8 cellular contexts compared by ENCODE assay signal in the genomic region with DNA sequence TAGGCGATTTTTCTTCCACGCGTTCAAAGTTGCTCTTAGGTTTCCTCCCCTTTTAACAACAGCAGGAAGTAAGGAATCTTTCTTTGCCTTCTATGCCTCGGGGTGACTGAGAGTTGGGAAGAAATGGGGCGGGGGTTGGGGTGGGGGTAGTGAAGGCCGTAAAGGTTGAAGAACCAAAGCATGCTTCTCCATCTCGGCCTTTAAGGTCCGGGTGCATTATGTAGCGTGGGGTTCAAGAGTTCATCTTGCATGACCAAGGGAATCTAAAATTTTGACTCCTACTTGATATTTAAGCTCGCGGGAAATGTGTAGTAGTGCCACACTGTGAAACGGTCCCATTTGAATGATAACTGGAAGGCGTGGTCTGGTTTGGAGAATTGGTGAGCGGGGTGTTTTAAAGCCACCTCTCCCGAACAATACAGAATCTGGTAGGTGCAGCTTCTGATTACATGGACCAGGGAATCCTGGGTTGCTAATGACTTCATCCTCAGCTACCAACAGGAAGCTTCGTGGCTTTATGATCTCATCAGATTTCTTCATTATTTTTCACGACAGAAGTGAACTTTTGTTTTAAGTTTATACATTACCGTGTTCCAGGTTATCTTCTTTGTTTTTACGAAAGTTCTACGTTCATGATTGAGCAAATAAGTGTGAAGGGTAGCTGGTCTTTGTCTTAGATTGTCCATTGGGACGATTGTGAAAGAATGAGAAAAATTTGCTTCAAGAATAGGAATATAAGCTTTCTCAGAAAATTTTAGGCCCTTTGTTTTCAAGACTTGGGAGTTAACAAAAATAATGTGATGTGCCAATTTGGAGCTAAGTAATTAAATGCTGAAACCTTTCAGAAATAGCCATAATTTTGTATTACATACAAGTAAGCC. TPM values are rescaled to one million over a fixed set of nuclear protein-coding genes. Genes with fewer than 3 reads are reported as not detected.
A peak's percentile ranks its signal among the peaks of the same experiment; 100 is the strongest.
DNase-seq lines count a peak whose midpoint lies in the region; ATAC-seq, FAIRE-seq and TF ChIP-seq lines count a peak whose summit lies in the region.

No MANE protein-coding gene starts in this region.

- TF ChIP-seq CTCF in AG04449 (IDR thresholded peaks at IDR 0.05; ENCODE audit: insufficient read depth, low read length, missing control alignments) (no peak), SK-N-SH (IDR thresholded peaks at IDR 0.05) (no peak), colonic mucosa (IDR thresholded peaks at IDR 0.05) (no peak)

- H3K27me3 ChIP-seq in SK-N-SH (ENCODE audit: insufficient read depth): no peaks in the 10 kb centered on the region
- no peaks in the 10 kb centered on the region for H3K27me3 ChIP-seq in colonic mucosa

- no peak for ATAC-seq in HG03520 (IDR thresholded peaks at IDR 0.05; ENCODE audit: unreplicated experiment)

- peak overlapping the region; percentile 76 for H3K4me3 ChIP-seq in AG04449 (ENCODE audit: low read depth, low read length)
- peak overlapping the region; percentile 85 to 86 for H3K4me3 ChIP-seq in SK-N-SH (ENCODE audit: low read depth in 2 of 2, low read length in 1 of 2)
- peak overlapping the region; percentile 70 for H3K4me3 ChIP-seq in colonic mucosa

- no peak for TF ChIP-seq POLR2A in GM12891 (IDR thresholded peaks at IDR 0.05; ENCODE audit: low read depth, low read length)

- POLR2A ChIA-PET in AG04449 (lab: Yijun Ruan, JAX) (interaction anchor here (1.5 kb wide), 1 partner anchor 145 kb away, joined by 3 read pairs; a partner anchor contains a TSS), SK-N-SH (lab: Yijun Ruan, JAX) (interaction anchor here (0.6 to 1.0 kb wide), 3 partner anchors 20 to 568 kb away, joined by 3 read pairs; no protein-coding TSS in a partner anchor)

- WGBS in SK-N-SH (ENCODE audit: low lambda C conversion rate): 2% methylated on average over 21 of the region's 21 CpGs

- H3K27ac ChIP-seq in SK-N-SH (ENCODE audit: low read depth in 2 of 2, low read length in 1 of 2) (peak overlapping the region; percentile 80 to 87), colonic mucosa (peak overlapping the region; percentile 80)

- H3K79me2 ChIP-seq in SK-N-SH (ENCODE audit: insufficient read depth): peaks cover 61% of the 10 kb centered on the region

- H3K9me3 ChIP-seq in SK-N-SH: no peaks in the 10 kb centered on the region
- no peaks in the 10 kb centered on the region for H3K9me3 ChIP-seq in colonic mucosa

- H3K4me2 ChIP-seq in SK-N-SH: peak overlapping the region; percentile 94

- TF ChIP-seq RAD21 in SK-N-SH (IDR thresholded peaks at IDR 0.05; ENCODE audit: low read length): no peak

- CTCF ChIA-PET in AG04449 (lab: Yijun Ruan, JAX) (interaction anchor here (1.0 to 2.0 kb wide), 4 partner anchors 8 to 121 kb away, joined by 3 to 9 read pairs (median 4); a partner anchor contains a TSS), SK-N-SH (lab: Yijun Ruan, JAX) (interaction anchor here (0.6 to 2.3 kb wide), 9 partner anchors 13 to 450 kb away, joined by 3 to 9 read pairs (median 4); a partner anchor contains a TSS)

- peaks cover 26% of the 10 kb centered on the region for H4K20me1 ChIP-seq in SK-N-SH (ENCODE audit: insufficient read depth)

- peak overlapping the region; percentile 96 for H3K9ac ChIP-seq in SK-N-SH
- H3K9ac ChIP-seq in colonic mucosa (ENCODE audit: low read depth in 2 of 2, low read length in 2 of 2): peak overlapping the region; percentile 68 to 85

- peaks cover 8% of the 10 kb centered on the region for H3F3A ChIP-seq in SK-N-SH (replicated peaks; ENCODE audit: insufficient read depth)

- DNase-seq in AG04449 (ENCODE audit: low read depth, low spot score) (peak; percentile 38), GM12891 (ENCODE audit: insufficient read length, low spot score) (no peak), NCI-H1092 treated with DMSO at 0.1 percent for 48 hours (lab: John Stamatoyannopoulos, UW) (peak; percentile 48), SK-N-SH (peak; percentile 72), colonic mucosa (peak; percentile 67), kidney glomerular epithelial cell (lab: John Stamatoyannopoulos, UW) (peak; percentile 58)
- DNase-seq in stimulated activated CD4-positive, alpha-beta T cell treated with anti-CD3 and anti-CD28 coated beads, Interleukin-4, amount 100 ng/mL, for 24 hours: peak; percentile 7

- no peak; a peak in 1 of 4 replicates for TF ChIP-seq EP300 in SK-N-SH (IDR thresholded peaks at IDR 0.05; ENCODE audit: borderline replicate concordance in 1 of 2, low read depth in 1 of 2, low read length in 1 of 2)

- FAIRE-seq in GM12891 (lab: Jason Lieb, UNC): peak; percentile 88

- H2AFZ ChIP-seq in SK-N-SH (ENCODE audit: low read depth): peak overlapping the region; percentile 81

- no peaks in the 10 kb centered on the region for H3K9me2 ChIP-seq in SK-N-SH

- peaks cover 0 to 4% of the 10 kb centered on the region in 2 experiments for H3K36me3 ChIP-seq in SK-N-SH (replicated peaks in 1 of 2; ENCODE audit: control insufficient read depth in 1 of 2, insufficient read depth in 2 of 2, low read length in 1 of 2)
- no peaks in the 10 kb centered on the region for H3K36me3 ChIP-seq in colonic mucosa

- H3K4me1 ChIP-seq in SK-N-SH (ENCODE audit: control insufficient read depth in 1 of 2, insufficient read depth in 2 of 2, low read depth in 1 of 2, low read length in 1 of 2) (peaks cover 9 to 22% of the 10 kb centered on the region in 2 experiments; a peak in 3 of 4 replicates), colonic mucosa (no peaks in the 10 kb centered on the region)

- intact Hi-C loops in colonic mucosa (cut with DNase I): no loop called here

TF ChIP-seq in GM12891, 5 proteins besides CTCF, POLR2A, EP300 and RAD21:
- TF ChIP-seq POU2F2 (IDR thresholded peaks at IDR 0.05; ENCODE audit: low read depth, low read length): no peak
- TF ChIP-seq TAF1 (IDR thresholded peaks at IDR 0.05; ENCODE audit: low read depth, low read length): peak; percentile 30; the same call in 1 of the 2 replicates

TF ChIP-seq in SK-N-SH, 30 proteins besides CTCF, POLR2A, EP300 and RAD21:
- 0 out of 2 replicates have a peak, but pooled peaks have one; percentile 47 for TF ChIP-seq FOXM1 (IDR thresholded peaks at IDR 0.05; ENCODE audit: low read depth)
- TF ChIP-seq NFIC (IDR thresholded peaks at IDR 0.05; ENCODE audit: borderline replicate concordance): no peak
- TF ChIP-seq SIN3A (IDR thresholded peaks at IDR 0.05; ENCODE audit: borderline replicate concordance, low read depth, low read length): peak; percentile 86; the same call in 1 of the 2 replicates
- TF ChIP-seq, protein P1, sequence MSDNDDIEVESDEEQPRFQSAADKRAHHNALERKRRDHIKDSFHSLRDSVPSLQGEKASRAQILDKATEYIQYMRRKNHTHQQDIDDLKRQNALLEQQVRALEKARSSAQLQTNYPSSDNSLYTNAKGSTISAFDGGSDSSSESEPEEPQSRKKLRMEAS (IDR thresholded peaks at IDR 0.05; ENCODE audit: low read depth): peak; percentile 33; the same call in 1 of the 2 replicates
- no peak; the same call in 1 of the 2 replicates for TF ChIP-seq TAF1 (IDR thresholded peaks at IDR 0.05; ENCODE audit: borderline replicate concordance, low read depth, low read length)
- no peak for TF ChIP-seq TEAD4 (IDR thresholded peaks at IDR 0.05; ENCODE audit: borderline replicate concordance, insufficient read depth)
- no peak for TF ChIP-seq JUND (IDR thresholded peaks at IDR 0.05)
- TF ChIP-seq CHD2 (IDR thresholded peaks at IDR 0.05; ENCODE audit: low read length, partially characterized antibody): peak; percentile 12
- no peak for TF ChIP-seq ELF1 (IDR thresholded peaks at IDR 0.05)
- TF ChIP-seq GABPA (IDR thresholded peaks at IDR 0.05; ENCODE audit: low read depth): 0 out of 2 replicates have a peak, but pooled peaks have one; percentile 14
- no peak for TF ChIP-seq SMC3 (IDR thresholded peaks at IDR 0.05; ENCODE audit: low read depth, low read length)
- peak; percentile 69; the same call in 1 of the 2 replicates for TF ChIP-seq POLR2AphosphoS5 (IDR thresholded peaks at IDR 0.05; ENCODE audit: low read depth, low read length)
- TF ChIP-seq RXRA (IDR thresholded peaks at IDR 0.05; ENCODE audit: borderline replicate concordance, low read depth): no peak
- no peak for TF ChIP-seq RFX5 (IDR thresholded peaks at IDR 0.05; ENCODE audit: low read length)
- peak; percentile 62 for TF ChIP-seq MXI1 (IDR thresholded peaks at IDR 0.05; ENCODE audit: low read depth, low read length)

RNA-seq across cellular contexts. Expression of a gene that starts 1.6 kb away (rescaled TPM):
- 2.4 TPM for polyA plus RNA-seq in GM12891 (2012; ENCODE audit: low read depth, missing spikeins)
- polyA plus RNA-seq in SK-N-SH (2012; rRNA removed): 4.2 and 4.4 TPM in 2 replicates
- polyA plus RNA-seq in SK-N-SH (2012; cell fraction: cytosol; rRNA removed): 7.3 TPM in 2 replicates
- 6.0 and 12.1 TPM in 2 replicates for polyA plus RNA-seq in SK-N-SH (2012; cell fraction: nucleus; rRNA removed)
- 10 to 100 TPM; 25.3 to 25.9 TPM for total RNA-seq in colonic mucosa
